17 cellular contexts compared by ENCODE assay signal in genomic region chr4:31998807-31999206, GRCh38.
"Had no signal": no experiment of that assay in that cellular context is flagged by ENCODE, and none has a peak within 500 bp of the region (broad histone marks: within the 10 kb centered on the region; RNA-seq: fewer than 3 reads in every experiment).

No MANE protein-coding gene starts in this region.

- H3K4me1 ChIP-seq: foreskin keratinocyte, heart left ventricle, left ventricle myocardium inferior, upper lobe of right lung had no signal

- H3K4me3 Mint-ChIP-seq: activated naive CD4-positive, alpha-beta T cell treated with anti-CD3 and anti-CD28 coated beads, Interleukin-2, amount 10 ng/mL, durations not matched to agents 7 days and 5 days; memory B cell; natural killer cell; stimulated activated effector memory CD8-positive, alpha-beta T cell treated with anti-CD3 and anti-CD28 coated beads, Interleukin-12 subunit alpha, Interleukin-12 subunit beta, amount 100 ng/mL, for 72 hours had no signal

- H3K36me3 ChIP-seq: heart left ventricle, left ventricle myocardium inferior, upper lobe of right lung had no signal

- ATAC-seq: foreskin keratinocyte; heart left ventricle; natural killer cell; right cardiac atrium; stimulated activated effector memory CD8-positive, alpha-beta T cell treated with anti-CD3 and anti-CD28 coated beads, Interleukin-12 subunit alpha, Interleukin-12 subunit beta, amount 100 ng/mL, for 72 hours; upper lobe of right lung had no signal

- H3K27ac Mint-ChIP-seq: activated naive CD4-positive, alpha-beta T cell treated with anti-CD3 and anti-CD28 coated beads, Interleukin-2, amount 10 ng/mL, durations not matched to agents 7 days and 5 days; activated T-helper 2 cell treated with anti-CD3 and anti-CD28 coated beads, Interferon-gamma antibody, Interleukin-2, Interleukin-4, amounts not matched to agents 10 μg/mL and 5 μg/mL and 100 μg/mL, durations not matched to agents 14 hours and 24 hours and 36 hours; memory B cell; natural killer cell; stimulated activated effector memory CD8-positive, alpha-beta T cell treated with anti-CD3 and anti-CD28 coated beads, Interleukin-12 subunit alpha, Interleukin-12 subunit beta, amount 100 ng/mL, for 72 hours had no signal

- H3K36me3 Mint-ChIP-seq: activated naive CD4-positive, alpha-beta T cell treated with anti-CD3 and anti-CD28 coated beads, Interleukin-2, amount 10 ng/mL, durations not matched to agents 7 days and 5 days; memory B cell; natural killer cell; stimulated activated effector memory CD8-positive, alpha-beta T cell treated with anti-CD3 and anti-CD28 coated beads, Interleukin-12 subunit alpha, Interleukin-12 subunit beta, amount 100 ng/mL, for 72 hours had no signal

- H3K27ac ChIP-seq: coronary artery, foreskin keratinocyte, left ventricle myocardium inferior, upper lobe of right lung had no signal

- DNase-seq: activated CD4-positive, CD25-positive, alpha-beta regulatory T cell; activated naive CD4-positive, alpha-beta T cell treated with anti-CD3 and anti-CD28 coated beads, Interleukin-2, amount 10 ng/mL, durations not matched to agents 7 days and 5 days; caudate nucleus; effector CD4-positive, alpha-beta T cell; foreskin keratinocyte; heart left ventricle; left ventricle myocardium inferior; natural killer cell; nucleus accumbens; right cardiac atrium; small intestine; substantia nigra; upper lobe of right lung had no signal

- H3K4me3 ChIP-seq: coronary artery, left ventricle myocardium inferior, upper lobe of right lung had no signal

- H3K9me3 ChIP-seq: heart left ventricle, left ventricle myocardium inferior, upper lobe of right lung had no signal

- H3K4me1 Mint-ChIP-seq: activated naive CD4-positive, alpha-beta T cell treated with anti-CD3 and anti-CD28 coated beads, Interleukin-2, amount 10 ng/mL, durations not matched to agents 7 days and 5 days; memory B cell; natural killer cell; stimulated activated effector memory CD8-positive, alpha-beta T cell treated with anti-CD3 and anti-CD28 coated beads, Interleukin-12 subunit alpha, Interleukin-12 subunit beta, amount 100 ng/mL, for 72 hours had no signal

- H3K27me3 ChIP-seq: foreskin keratinocyte, heart left ventricle, upper lobe of right lung had no signal

- H3K27me3 Mint-ChIP-seq: activated naive CD4-positive, alpha-beta T cell treated with anti-CD3 and anti-CD28 coated beads, Interleukin-2, amount 10 ng/mL, durations not matched to agents 7 days and 5 days; memory B cell had no signal
